8 cellular contexts compared by ENCODE assay signal in the genomic region with DNA sequence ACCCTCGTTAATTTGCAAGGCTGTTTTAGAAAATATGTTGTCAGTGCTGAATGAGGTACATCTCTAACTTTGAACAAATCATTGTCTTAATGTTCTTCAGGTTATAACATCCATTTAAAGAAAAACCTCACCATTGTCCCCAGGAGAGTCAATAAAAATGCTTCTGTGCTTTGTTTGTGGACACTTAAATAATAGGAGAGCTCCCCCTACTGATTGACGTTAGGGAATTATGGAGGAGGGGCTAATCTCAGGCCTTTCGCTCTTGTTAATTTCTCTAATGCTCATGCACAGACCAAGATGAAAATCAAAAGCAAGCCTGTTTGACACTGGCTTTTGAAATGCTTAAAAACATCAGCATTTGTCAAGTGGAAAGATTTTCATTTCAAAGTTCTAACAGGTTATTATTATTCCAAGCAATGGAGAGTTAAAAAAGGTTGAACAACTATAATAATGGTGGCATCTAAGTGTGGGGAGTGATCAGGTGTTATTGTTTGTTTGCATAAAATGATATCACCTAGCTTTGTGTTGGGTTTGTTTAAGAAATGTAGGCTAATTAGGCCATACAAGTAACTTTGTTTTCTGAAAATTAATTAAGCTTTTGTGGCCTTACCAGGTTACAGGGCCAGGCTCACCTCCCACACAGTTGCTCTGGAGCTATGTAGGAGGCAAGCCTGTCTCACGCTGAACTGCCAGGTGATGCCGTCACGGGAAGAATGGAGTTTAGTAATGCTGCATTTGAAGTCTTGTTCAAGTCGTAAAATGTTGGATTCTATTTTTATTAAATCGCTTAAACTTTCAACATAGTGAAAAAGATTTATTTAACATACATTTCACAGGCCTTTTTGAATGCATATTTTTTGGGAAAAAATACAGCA. TPM values are rescaled to one million over a fixed set of nuclear protein-coding genes. Genes with fewer than 3 reads are reported as not detected.
DNase-seq lines count a peak whose midpoint lies in the region; ATAC-seq and TF ChIP-seq lines count a peak whose summit lies in the region.

No MANE protein-coding gene starts in this region.

- H3K27ac Mint-ChIP-seq in endothelial cell (ENCODE audit: unreplicated experiment) (no peak overlapping the region), mesothelial cell of epicardium (peak overlapping the region; percentile 5)

- peaks cover 14% of the 10 kb centered on the region for H3K9me3 Mint-ChIP-seq in endothelial cell (ENCODE audit: unreplicated experiment)
- peaks cover 36% of the 10 kb centered on the region for H3K9me3 Mint-ChIP-seq in mesothelial cell of epicardium

- TF ChIP-seq CTCF in endothelial cell (IDR thresholded peaks at IDR 0.05; ENCODE audit: unreplicated experiment) (peak; percentile 47), mesothelial cell of epicardium (IDR thresholded peaks at IDR 0.05; ENCODE audit: unreplicated experiment) (no peak)

- H3K4me1 Mint-ChIP-seq in endothelial cell (ENCODE audit: unreplicated experiment) (peaks cover 2% of the 10 kb centered on the region), mesothelial cell of epicardium (peaks cover 30% of the 10 kb centered on the region)

- H3K4me3 Mint-ChIP-seq in endothelial cell (ENCODE audit: unreplicated experiment) (no peak overlapping the region), mesothelial cell of epicardium (no peak overlapping the region)

- peaks cover 11% of the 10 kb centered on the region for H3K36me3 Mint-ChIP-seq in endothelial cell (ENCODE audit: low read depth, unreplicated experiment)
- H3K36me3 Mint-ChIP-seq in mesothelial cell of epicardium: peaks cover 21% of the 10 kb centered on the region

- DNase-seq in DMS53 (lab: John Stamatoyannopoulos, UW) (peak; percentile 78), LHCN-M2 (ENCODE audit: low read depth) (peak; percentile 71), RKO (ENCODE audit: low spot score) (peak; percentile 67), endothelial cell (ENCODE audit: low spot score) (no peak), mesothelial cell of epicardium (ENCODE audit: low spot score in 2 of 2, unreplicated experiment in 2 of 2) (no peak)
- DNase-seq in stimulated activated CD4-positive, alpha-beta T cell treated with anti-CD3 and anti-CD28 coated beads, Interleukin-15, amount 100 ng/mL, for 24 hours: no peak

- ATAC-seq in GM21447 (IDR thresholded peaks at IDR 0.05; ENCODE audit: unreplicated experiment) (peak; percentile 55), GM21528 (IDR thresholded peaks at IDR 0.05; ENCODE audit: low FRiP score, unreplicated experiment) (no peak)

- H3K27me3 Mint-ChIP-seq in endothelial cell (ENCODE audit: unreplicated experiment): no peaks in the 10 kb centered on the region
- H3K27me3 Mint-ChIP-seq in mesothelial cell of epicardium (ENCODE audit: low read depth): no peaks in the 10 kb centered on the region

RNA-seq across cellular contexts. Expression of a gene that starts 51.7 kb away (rescaled TPM):
- total RNA-seq in LHCN-M2 (2014; rRNA removed): not detected in 2 replicates
- not detected for polyA plus RNA-seq in LHCN-M2 (2012)
- total RNA-seq in endothelial cell (ENCODE audit: unreplicated experiment): not detected
- total RNA-seq in mesothelial cell of epicardium: not detected in 3 replicates

Comparison
In these comparisons a context has a peak if more than half of its experiments do, and no peak if none do; other contexts are left out.
1. DNase-seq: peak in DMS53 (single experiment), LHCN-M2 (single experiment) and RKO (single experiment); none in endothelial cell (single experiment), mesothelial cell of epicardium (0 of 2) and stimulated activated CD4-positive, alpha-beta T cell treated with anti-CD3 and anti-CD28 coated beads, Interleukin-15, amount 100 ng/mL, for 24 hours (single experiment).